ENCODE assay signal across 1 cellular context in the genomic region with DNA sequence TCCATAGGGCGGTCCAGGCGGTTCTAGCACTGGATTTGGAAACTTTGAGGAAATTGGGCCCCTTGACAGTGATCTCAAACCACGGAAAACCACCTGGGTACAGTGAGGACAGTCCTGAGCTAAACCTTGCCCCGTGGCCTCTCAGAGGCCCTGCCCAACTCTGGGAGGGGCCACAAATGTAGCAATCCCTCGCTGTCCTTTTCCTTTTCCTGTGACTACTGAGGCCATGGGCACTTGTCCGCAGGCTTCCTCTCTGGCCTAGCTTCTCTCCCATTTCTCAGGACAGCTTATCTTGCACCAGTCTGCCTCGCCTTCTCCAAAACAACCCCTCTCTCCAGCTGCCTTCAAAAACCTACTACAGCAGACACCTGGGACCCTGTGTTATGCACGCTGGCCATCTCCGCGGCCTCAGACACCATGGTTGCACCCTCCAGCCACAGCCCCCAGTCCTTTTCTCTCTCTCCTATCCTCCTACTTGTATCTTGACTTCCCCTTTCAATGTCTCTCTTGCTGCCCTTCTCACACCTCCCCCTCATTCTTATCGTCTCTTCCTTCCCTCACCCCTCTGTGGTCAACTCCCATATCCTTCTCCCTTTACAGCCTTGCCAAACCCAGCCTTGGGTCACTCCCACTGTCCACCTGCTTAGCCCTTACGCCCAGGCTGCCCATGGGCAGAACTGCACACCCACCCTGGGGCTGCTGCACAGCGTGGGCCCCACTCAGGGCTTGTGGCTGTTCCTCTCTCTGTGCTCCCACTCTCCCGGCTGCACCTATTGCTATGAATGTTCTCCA.
TF ChIP-seq lines count a peak whose summit lies in the region.

No MANE protein-coding gene starts in this region.

TF ChIP-seq in K562, 482 proteins besides CTCF, POLR2A, EP300 and RAD21 (continued from another document and continues in another):
- TF ChIP-seq, protein P1, sequence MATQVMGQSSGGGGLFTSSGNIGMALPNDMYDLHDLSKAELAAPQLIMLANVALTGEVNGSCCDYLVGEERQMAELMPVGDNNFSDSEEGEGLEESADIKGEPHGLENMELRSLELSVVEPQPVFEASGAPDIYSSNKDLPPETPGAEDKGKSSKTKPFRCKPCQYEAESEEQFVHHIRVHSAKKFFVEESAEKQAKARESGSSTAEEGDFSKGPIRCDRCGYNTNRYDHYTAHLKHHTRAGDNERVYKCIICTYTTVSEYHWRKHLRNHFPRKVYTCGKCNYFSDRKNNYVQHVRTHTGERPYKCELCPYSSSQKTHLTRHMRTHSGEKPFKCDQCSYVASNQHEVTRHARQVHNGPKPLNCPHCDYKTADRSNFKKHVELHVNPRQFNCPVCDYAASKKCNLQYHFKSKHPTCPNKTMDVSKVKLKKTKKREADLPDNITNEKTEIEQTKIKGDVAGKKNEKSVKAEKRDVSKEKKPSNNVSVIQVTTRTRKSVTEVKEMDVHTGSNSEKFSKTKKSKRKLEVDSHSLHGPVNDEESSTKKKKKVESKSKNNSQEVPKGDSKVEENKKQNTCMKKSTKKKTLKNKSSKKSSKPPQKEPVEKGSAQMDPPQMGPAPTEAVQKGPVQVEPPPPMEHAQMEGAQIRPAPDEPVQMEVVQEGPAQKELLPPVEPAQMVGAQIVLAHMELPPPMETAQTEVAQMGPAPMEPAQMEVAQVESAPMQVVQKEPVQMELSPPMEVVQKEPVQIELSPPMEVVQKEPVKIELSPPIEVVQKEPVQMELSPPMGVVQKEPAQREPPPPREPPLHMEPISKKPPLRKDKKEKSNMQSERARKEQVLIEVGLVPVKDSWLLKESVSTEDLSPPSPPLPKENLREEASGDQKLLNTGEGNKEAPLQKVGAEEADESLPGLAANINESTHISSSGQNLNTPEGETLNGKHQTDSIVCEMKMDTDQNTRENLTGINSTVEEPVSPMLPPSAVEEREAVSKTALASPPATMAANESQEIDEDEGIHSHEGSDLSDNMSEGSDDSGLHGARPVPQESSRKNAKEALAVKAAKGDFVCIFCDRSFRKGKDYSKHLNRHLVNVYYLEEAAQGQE (CRISPR knock-in tag; IDR thresholded peaks at IDR 0.05; ENCODE audit: low read depth), result no peak
- TF ChIP-seq NELFE (IDR thresholded peaks at IDR 0.05; ENCODE audit: insufficient read depth, insufficient read length), result no peak
- TF ChIP-seq SIN3B (IDR thresholded peaks at IDR 0.05; ENCODE audit: low read depth), result no peak
- no peak for TF ChIP-seq MEF2A (IDR thresholded peaks at IDR 0.05; ENCODE audit: control insufficient read depth, low read depth, low read length)
- no peak for TF ChIP-seq FOXK1 (CRISPR knock-in tag; IDR thresholded peaks at IDR 0.05; ENCODE audit: borderline replicate concordance)
- peak; percentile 85 for TF ChIP-seq TCF3 (CRISPR knock-in tag; IDR thresholded peaks at IDR 0.05)
- no peak for TF ChIP-seq KAT8 (IDR thresholded peaks at IDR 0.05; ENCODE audit: low read depth)
- no peak for TF ChIP-seq SRSF3 (IDR thresholded peaks at IDR 0.05; ENCODE audit: insufficient read depth, low read length)
- TF ChIP-seq SREBF2 (CRISPR knock-in tag; IDR thresholded peaks at IDR 0.05), result no peak
- no peak; the same call in 1 of the 2 replicates for TF ChIP-seq BRD4 (IDR thresholded peaks at IDR 0.05)
- TF ChIP-seq, protein P2, sequence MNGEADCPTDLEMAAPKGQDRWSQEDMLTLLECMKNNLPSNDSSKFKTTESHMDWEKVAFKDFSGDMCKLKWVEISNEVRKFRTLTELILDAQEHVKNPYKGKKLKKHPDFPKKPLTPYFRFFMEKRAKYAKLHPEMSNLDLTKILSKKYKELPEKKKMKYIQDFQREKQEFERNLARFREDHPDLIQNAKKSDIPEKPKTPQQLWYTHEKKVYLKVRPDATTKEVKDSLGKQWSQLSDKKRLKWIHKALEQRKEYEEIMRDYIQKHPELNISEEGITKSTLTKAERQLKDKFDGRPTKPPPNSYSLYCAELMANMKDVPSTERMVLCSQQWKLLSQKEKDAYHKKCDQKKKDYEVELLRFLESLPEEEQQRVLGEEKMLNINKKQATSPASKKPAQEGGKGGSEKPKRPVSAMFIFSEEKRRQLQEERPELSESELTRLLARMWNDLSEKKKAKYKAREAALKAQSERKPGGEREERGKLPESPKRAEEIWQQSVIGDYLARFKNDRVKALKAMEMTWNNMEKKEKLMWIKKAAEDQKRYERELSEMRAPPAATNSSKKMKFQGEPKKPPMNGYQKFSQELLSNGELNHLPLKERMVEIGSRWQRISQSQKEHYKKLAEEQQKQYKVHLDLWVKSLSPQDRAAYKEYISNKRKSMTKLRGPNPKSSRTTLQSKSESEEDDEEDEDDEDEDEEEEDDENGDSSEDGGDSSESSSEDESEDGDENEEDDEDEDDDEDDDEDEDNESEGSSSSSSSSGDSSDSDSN (IDR thresholded peaks at IDR 0.05; ENCODE audit: borderline replicate concordance in 1 of 2, low read depth in 2 of 2, low read length in 2 of 2), result no peak
- no peak for TF ChIP-seq ZNF140 (CRISPR knock-in tag; IDR thresholded peaks at IDR 0.05)
- no peak for TF ChIP-seq SAFB2 (IDR thresholded peaks at IDR 0.05; ENCODE audit: borderline replicate concordance, low read depth, low read length, severe bottlenecking)
- TF ChIP-seq CXXC5 (CRISPR knock-in tag; IDR thresholded peaks at IDR 0.05), result 0 out of 2 replicates have a peak, but pooled peaks have one; percentile 38
- TF ChIP-seq, protein P3, sequence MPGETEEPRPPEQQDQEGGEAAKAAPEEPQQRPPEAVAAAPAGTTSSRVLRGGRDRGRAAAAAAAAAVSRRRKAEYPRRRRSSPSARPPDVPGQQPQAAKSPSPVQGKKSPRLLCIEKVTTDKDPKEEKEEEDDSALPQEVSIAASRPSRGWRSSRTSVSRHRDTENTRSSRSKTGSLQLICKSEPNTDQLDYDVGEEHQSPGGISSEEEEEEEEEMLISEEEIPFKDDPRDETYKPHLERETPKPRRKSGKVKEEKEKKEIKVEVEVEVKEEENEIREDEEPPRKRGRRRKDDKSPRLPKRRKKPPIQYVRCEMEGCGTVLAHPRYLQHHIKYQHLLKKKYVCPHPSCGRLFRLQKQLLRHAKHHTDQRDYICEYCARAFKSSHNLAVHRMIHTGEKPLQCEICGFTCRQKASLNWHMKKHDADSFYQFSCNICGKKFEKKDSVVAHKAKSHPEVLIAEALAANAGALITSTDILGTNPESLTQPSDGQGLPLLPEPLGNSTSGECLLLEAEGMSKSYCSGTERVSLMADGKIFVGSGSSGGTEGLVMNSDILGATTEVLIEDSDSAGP (CRISPR knock-in tag; IDR thresholded peaks at IDR 0.05), result no peak
- TF ChIP-seq ZNF212 (CRISPR knock-in tag; IDR thresholded peaks at IDR 0.05), result no peak
- TF ChIP-seq ESRRB (CRISPR knock-in tag; IDR thresholded peaks at IDR 0.05; ENCODE audit: borderline replicate concordance), result no peak
- TF ChIP-seq HMG20B (CRISPR knock-in tag; IDR thresholded peaks at IDR 0.05), result no peak
- TF ChIP-seq ZC3H4 (CRISPR knock-in tag; IDR thresholded peaks at IDR 0.05; ENCODE audit: borderline replicate concordance), result no peak
- no peak for TF ChIP-seq ZFP30 (CRISPR knock-in tag; IDR thresholded peaks at IDR 0.05; ENCODE audit: borderline replicate concordance)
- TF ChIP-seq NCOA6 (IDR thresholded peaks at IDR 0.05), result no peak; the same call in 1 of the 2 replicates
- TF ChIP-seq, protein P4, sequence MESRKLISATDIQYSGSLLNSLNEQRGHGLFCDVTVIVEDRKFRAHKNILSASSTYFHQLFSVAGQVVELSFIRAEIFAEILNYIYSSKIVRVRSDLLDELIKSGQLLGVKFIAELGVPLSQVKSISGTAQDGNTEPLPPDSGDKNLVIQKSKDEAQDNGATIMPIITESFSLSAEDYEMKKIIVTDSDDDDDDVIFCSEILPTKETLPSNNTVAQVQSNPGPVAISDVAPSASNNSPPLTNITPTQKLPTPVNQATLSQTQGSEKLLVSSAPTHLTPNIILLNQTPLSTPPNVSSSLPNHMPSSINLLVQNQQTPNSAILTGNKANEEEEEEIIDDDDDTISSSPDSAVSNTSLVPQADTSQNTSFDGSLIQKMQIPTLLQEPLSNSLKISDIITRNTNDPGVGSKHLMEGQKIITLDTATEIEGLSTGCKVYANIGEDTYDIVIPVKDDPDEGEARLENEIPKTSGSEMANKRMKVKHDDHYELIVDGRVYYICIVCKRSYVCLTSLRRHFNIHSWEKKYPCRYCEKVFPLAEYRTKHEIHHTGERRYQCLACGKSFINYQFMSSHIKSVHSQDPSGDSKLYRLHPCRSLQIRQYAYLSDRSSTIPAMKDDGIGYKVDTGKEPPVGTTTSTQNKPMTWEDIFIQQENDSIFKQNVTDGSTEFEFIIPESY (CRISPR knock-in tag; IDR thresholded peaks at IDR 0.05), result no peak; the same call in 1 of the 2 replicates
- TF ChIP-seq MCM7 (IDR thresholded peaks at IDR 0.05), result 0 out of 4 replicates have a peak, but pooled peaks of 1 of the 2 experiments have one; percentile 16
- no peak for TF ChIP-seq POLR3A (IDR thresholded peaks at IDR 0.05; ENCODE audit: borderline replicate concordance, extremely low read depth, insufficient read depth, insufficient read length)
- TF ChIP-seq ZNF316 (IDR thresholded peaks at IDR 0.05), result no peak
- TF ChIP-seq KLF13 (tag; IDR thresholded peaks at IDR 0.05; ENCODE audit: borderline replicate concordance, low read depth), result no peak
- TF ChIP-seq ZSCAN29 (IDR thresholded peaks at IDR 0.05), result no peak
- TF ChIP-seq NEUROD1 (IDR thresholded peaks at IDR 0.05; ENCODE audit: borderline replicate concordance, low read depth, low read length, partially characterized antibody), result no peak
- TF ChIP-seq ERF (CRISPR knock-in tag; IDR thresholded peaks at IDR 0.05), result no peak
- TF ChIP-seq, protein P5, sequence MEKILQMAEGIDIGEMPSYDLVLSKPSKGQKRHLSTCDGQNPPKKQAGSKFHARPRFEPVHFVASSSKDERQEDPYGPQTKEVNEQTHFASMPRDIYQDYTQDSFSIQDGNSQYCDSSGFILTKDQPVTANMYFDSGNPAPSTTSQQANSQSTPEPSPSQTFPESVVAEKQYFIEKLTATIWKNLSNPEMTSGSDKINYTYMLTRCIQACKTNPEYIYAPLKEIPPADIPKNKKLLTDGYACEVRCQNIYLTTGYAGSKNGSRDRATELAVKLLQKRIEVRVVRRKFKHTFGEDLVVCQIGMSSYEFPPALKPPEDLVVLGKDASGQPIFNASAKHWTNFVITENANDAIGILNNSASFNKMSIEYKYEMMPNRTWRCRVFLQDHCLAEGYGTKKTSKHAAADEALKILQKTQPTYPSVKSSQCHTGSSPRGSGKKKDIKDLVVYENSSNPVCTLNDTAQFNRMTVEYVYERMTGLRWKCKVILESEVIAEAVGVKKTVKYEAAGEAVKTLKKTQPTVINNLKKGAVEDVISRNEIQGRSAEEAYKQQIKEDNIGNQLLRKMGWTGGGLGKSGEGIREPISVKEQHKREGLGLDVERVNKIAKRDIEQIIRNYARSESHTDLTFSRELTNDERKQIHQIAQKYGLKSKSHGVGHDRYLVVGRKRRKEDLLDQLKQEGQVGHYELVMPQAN (IDR thresholded peaks at IDR 0.05; ENCODE audit: borderline replicate concordance), result no peak
- peak; percentile 65; the same call in 1 of the 2 replicates for TF ChIP-seq ESRRA (IDR thresholded peaks at IDR 0.05; ENCODE audit: borderline replicate concordance, low read depth)
- peak; percentile 86; the same call in 1 of the 2 replicates for TF ChIP-seq LARP7 (IDR thresholded peaks at IDR 0.05)
- TF ChIP-seq ETV6 (IDR thresholded peaks at IDR 0.05; ENCODE audit: borderline replicate concordance in 1 of 2, low read depth in 2 of 2, low read length in 1 of 2), result peak; percentile 57 to 73; a peak in 2 of 4 replicates
- TF ChIP-seq ETV6 (CRISPR knock-in tag; IDR thresholded peaks at IDR 0.05; ENCODE audit: borderline replicate concordance), result no peak
- TF ChIP-seq CREB1 (IDR thresholded peaks at IDR 0.05), result no peak
- no peak for TF ChIP-seq CREB1 (CRISPR knock-in tag; IDR thresholded peaks at IDR 0.05)
- TF ChIP-seq FOXJ3 (CRISPR knock-in tag; IDR thresholded peaks at IDR 0.05), result no peak
- TF ChIP-seq, protein P6, sequence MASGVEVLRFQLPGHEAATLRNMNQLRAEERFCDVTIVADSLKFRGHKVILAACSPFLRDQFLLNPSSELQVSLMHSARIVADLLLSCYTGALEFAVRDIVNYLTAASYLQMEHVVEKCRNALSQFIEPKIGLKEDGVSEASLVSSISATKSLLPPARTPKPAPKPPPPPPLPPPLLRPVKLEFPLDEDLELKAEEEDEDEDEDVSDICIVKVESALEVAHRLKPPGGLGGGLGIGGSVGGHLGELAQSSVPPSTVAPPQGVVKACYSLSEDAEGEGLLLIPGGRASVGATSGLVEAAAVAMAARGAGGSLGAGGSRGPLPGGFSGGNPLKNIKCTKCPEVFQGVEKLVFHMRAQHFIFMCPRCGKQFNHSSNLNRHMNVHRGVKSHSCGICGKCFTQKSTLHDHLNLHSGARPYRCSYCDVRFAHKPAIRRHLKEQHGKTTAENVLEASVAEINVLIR (CRISPR knock-in tag; IDR thresholded peaks at IDR 0.05), result no peak
- no peak for TF ChIP-seq ZNF23 (CRISPR knock-in tag; IDR thresholded peaks at IDR 0.05)
- TF ChIP-seq ZNF12 (CRISPR knock-in tag; IDR thresholded peaks at IDR 0.05), result no peak
- TF ChIP-seq CBFA2T3 (IDR thresholded peaks at IDR 0.05), result peak; percentile 94
- no peak for TF ChIP-seq JUNB (CRISPR knock-in tag; conservative IDR thresholded peaks at IDR 0.05)
- TF ChIP-seq POLR2G (IDR thresholded peaks at IDR 0.05; ENCODE audit: low read depth, low read length), result 0 out of 2 replicates have a peak, but pooled peaks have one; percentile 27
- TF ChIP-seq NCOR1 (IDR thresholded peaks at IDR 0.05), result peak; percentile 91
- TF ChIP-seq, protein P7, sequence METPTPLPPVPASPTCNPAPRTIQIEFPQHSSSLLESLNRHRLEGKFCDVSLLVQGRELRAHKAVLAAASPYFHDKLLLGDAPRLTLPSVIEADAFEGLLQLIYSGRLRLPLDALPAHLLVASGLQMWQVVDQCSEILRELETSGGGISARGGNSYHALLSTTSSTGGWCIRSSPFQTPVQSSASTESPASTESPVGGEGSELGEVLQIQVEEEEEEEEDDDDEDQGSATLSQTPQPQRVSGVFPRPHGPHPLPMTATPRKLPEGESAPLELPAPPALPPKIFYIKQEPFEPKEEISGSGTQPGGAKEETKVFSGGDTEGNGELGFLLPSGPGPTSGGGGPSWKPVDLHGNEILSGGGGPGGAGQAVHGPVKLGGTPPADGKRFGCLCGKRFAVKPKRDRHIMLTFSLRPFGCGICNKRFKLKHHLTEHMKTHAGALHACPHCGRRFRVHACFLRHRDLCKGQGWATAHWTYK (CRISPR knock-in tag; IDR thresholded peaks at IDR 0.05), result no peak; the same call in 1 of the 2 replicates
- TF ChIP-seq EHMT2 (IDR thresholded peaks at IDR 0.05), result peak; percentile 91
- TF ChIP-seq MECOM (CRISPR knock-in tag; IDR thresholded peaks at IDR 0.05), result no peak
- peak; percentile 98 for TF ChIP-seq ZNF263 (CRISPR knock-in tag; IDR thresholded peaks at IDR 0.05; ENCODE audit: borderline replicate concordance)
- TF ChIP-seq SPI1 (IDR thresholded peaks at IDR 0.05; ENCODE audit: borderline replicate concordance, low read depth, low read length), result peak; percentile 97
- TF ChIP-seq NFXL1 (CRISPR knock-in tag; IDR thresholded peaks at IDR 0.05), result no peak
- TF ChIP-seq, protein P8, sequence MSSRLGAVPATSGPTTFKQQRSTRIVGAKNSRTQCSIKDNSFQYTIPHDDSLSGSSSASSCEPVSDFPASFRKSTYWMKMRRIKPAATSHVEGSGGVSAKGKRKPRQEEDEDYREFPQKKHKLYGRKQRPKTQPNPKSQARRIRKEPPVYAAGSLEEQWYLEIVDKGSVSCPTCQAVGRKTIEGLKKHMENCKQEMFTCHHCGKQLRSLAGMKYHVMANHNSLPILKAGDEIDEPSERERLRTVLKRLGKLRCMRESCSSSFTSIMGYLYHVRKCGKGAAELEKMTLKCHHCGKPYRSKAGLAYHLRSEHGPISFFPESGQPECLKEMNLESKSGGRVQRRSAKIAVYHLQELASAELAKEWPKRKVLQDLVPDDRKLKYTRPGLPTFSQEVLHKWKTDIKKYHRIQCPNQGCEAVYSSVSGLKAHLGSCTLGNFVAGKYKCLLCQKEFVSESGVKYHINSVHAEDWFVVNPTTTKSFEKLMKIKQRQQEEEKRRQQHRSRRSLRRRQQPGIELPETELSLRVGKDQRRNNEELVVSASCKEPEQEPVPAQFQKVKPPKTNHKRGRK (tag; IDR thresholded peaks at IDR 0.05), result 0 out of 2 replicates have a peak, but pooled peaks have one; percentile 9
